In genomic region chr1:233598891-233599541, GRCh38 we compare ENCODE assay signal across 10 cellular contexts. TPM values are rescaled to one million over a fixed set of nuclear protein-coding genes. Genes with fewer than 3 reads are reported as not detected.
A peak's percentile ranks its signal among the peaks of the same experiment; 100 is the strongest.
DNase-seq lines count a peak whose midpoint lies in the region; ATAC-seq and TF ChIP-seq lines count a peak whose summit lies in the region.
"Had no signal": no experiment of that assay in that cellular context is flagged by ENCODE, and none has a peak within 500 bp of the region (broad histone marks: within the 10 kb centered on the region; RNA-seq: fewer than 3 reads in every experiment).

No MANE protein-coding gene starts in this region.

- H3K9me3 ChIP-seq in psoas muscle = no peaks in the 10 kb centered on the region

- no peaks in the 10 kb centered on the region for H3K27me3 ChIP-seq in psoas muscle (ENCODE audit: insufficient read depth in 3 of 3, low read length in 2 of 3)

- no peak overlapping the region for H3K27ac ChIP-seq in psoas muscle
- H3K27ac ChIP-seq: A549 had no signal

- peaks cover 15% of the 10 kb centered on the region for H3K27me3 Mint-ChIP-seq in activated CD4-positive, alpha-beta T cell treated with anti-CD3 and anti-CD28 coated beads for 36 hours

- H3K27ac Mint-ChIP-seq in activated CD4-positive, alpha-beta T cell treated with anti-CD3 and anti-CD28 coated beads for 36 hours = peak overlapping the region; percentile 78
- H3K27ac Mint-ChIP-seq: type B pancreatic cell had no signal

- no peak overlapping the region for H3K4me3 Mint-ChIP-seq in activated CD4-positive, alpha-beta T cell treated with anti-CD3 and anti-CD28 coated beads for 36 hours
- H3K4me3 Mint-ChIP-seq: type B pancreatic cell had no signal

- peak; percentile 69 for DNase-seq in activated CD4-positive, alpha-beta T cell treated with anti-CD3 and anti-CD28 coated beads for 36 hours
- DNase-seq in activated CD4-positive, alpha-beta T cell treated with anti-CD3 and anti-CD28 coated beads for 1 hour = no peak
- DNase-seq in fibroblast of the aortic adventitia (ENCODE audit: low read depth) = peak; percentile 41
- DNase-seq in globus pallidus (ENCODE audit: low spot score) = no peak
- DNase-seq in psoas muscle = no peak
- DNase-seq in cardiac septum (ENCODE audit: low spot score) = no peak

- no peaks in the 10 kb centered on the region for H3K4me1 ChIP-seq in psoas muscle
- H3K4me1 ChIP-seq: A549 had no signal

- H3K36me3 ChIP-seq in psoas muscle (ENCODE audit: insufficient read depth in 1 of 2, low read depth in 1 of 2) = no peaks in the 10 kb centered on the region

- H3K36me3 Mint-ChIP-seq in activated CD4-positive, alpha-beta T cell treated with anti-CD3 and anti-CD28 coated beads for 36 hours (ENCODE audit: low read depth) = no peaks in the 10 kb centered on the region
- H3K36me3 Mint-ChIP-seq: type B pancreatic cell had no signal

- intact Hi-C loops in activated CD4-positive, alpha-beta T cell treated with anti-CD3 and anti-CD28 coated beads for 36 hours (cut with DNase I, micrococcal nuclease) = loop anchor here (2.0 kb wide), 4 partner anchors 14 to 672 kb away; no protein-coding TSS in a partner anchor
- intact Hi-C loops in psoas muscle (cut with DNase I) = no loop called here
- intact Hi-C loops in cardiac septum (cut with DNase I) = no loop called here

- CTCF ChIA-PET in activated CD4-positive, alpha-beta T cell treated with anti-CD3 and anti-CD28 coated beads for 36 hours (lab: Charles Lee) = interaction anchor here (0.6 kb wide), 1 partner anchor 711 kb away, joined by 3 read pairs; no protein-coding TSS in a partner anchor

- H3K9me3 Mint-ChIP-seq in activated CD4-positive, alpha-beta T cell treated with anti-CD3 and anti-CD28 coated beads for 36 hours (ENCODE audit: low read depth) = no peaks in the 10 kb centered on the region

- 61 to 67% (median 64%) methylated on average over 8 of the region's 8 CpGs for WGBS in psoas muscle, 3 donors

- TF ChIP-seq CTCF in fibroblast of the aortic adventitia (IDR thresholded peaks at IDR 0.05; ENCODE audit: insufficient read depth, low read length) (no peak), psoas muscle (IDR thresholded peaks at IDR 0.05) (no peak)

- POLR2A ChIA-PET in activated CD4-positive, alpha-beta T cell treated with anti-CD3 and anti-CD28 coated beads for 36 hours (lab: Charles Lee) = no interaction called here

- peaks cover 31% of the 10 kb centered on the region for H3K4me1 Mint-ChIP-seq in activated CD4-positive, alpha-beta T cell treated with anti-CD3 and anti-CD28 coated beads for 36 hours

- peak; percentile 82 for ATAC-seq in activated CD4-positive, alpha-beta T cell treated with anti-CD3 and anti-CD28 coated beads for 36 hours
- ATAC-seq in GM21447 (IDR thresholded peaks at IDR 0.05; ENCODE audit: unreplicated experiment) = peak; percentile 83
- ATAC-seq in HG03280 (IDR thresholded peaks at IDR 0.05; ENCODE audit: unreplicated experiment) = peak; percentile 90
- no peak for ATAC-seq in psoas muscle
- ATAC-seq: A549 had no signal

- H3K4me3 ChIP-seq in fibroblast of the aortic adventitia (ENCODE audit: low read depth, low read length) (no peak overlapping the region), psoas muscle (no peak overlapping the region)
- H3K4me3 ChIP-seq: A549 had no signal

RNA-seq across cellular contexts. Expression of gene KCNK1, which starts 14.9 kb away (rescaled TPM):
- 1 to 10 TPM in 1 of 2 experiments, under 1 TPM in 1; 0.91 to 1.1 TPM for total RNA-seq in activated CD4-positive, alpha-beta T cell treated with anti-CD3 and anti-CD28 coated beads for 36 hours
- 2.9 and 3.6 TPM in 2 replicates for total RNA-seq in fibroblast of the aortic adventitia (ENCODE audit: low replicate concordance)
- total RNA-seq in psoas muscle = under 1 TPM in 3 of 4 donors, not detected in 1; 0.17 to 0.38 (median 0.20) TPM
- under 1 TPM; 0.14 to 0.22 (median 0.18) TPM for polyA plus RNA-seq in psoas muscle
- 10.3 TPM for total RNA-seq in cardiac septum

Comparison
In these comparisons a context has a peak if more than half of its experiments do, and no peak if none do; other contexts are left out.
1. DNase-seq: peak in activated CD4-positive, alpha-beta T cell treated with anti-CD3 and anti-CD28 coated beads for 36 hours (single experiment) and fibroblast of the aortic adventitia (single experiment); none in activated CD4-positive, alpha-beta T cell treated with anti-CD3 and anti-CD28 coated beads for 1 hour (single experiment), globus pallidus (single experiment), psoas muscle (0 of 2) and cardiac septum (single experiment).
2. ATAC-seq: peak in activated CD4-positive, alpha-beta T cell treated with anti-CD3 and anti-CD28 coated beads for 36 hours (single experiment), GM21447 (single experiment) and HG03280 (single experiment); none in psoas muscle (0 of 4).
3. intact Hi-C loops: an anchor here in activated CD4-positive, alpha-beta T cell treated with anti-CD3 and anti-CD28 coated beads for 36 hours (2.0 kb wide); none called in psoas muscle and cardiac septum.